ENCODE assay signal across 8 cellular contexts in genomic region chr9:137578518-137579258, GRCh38. TPM values are rescaled to one million over a fixed set of nuclear protein-coding genes. Genes with fewer than 3 reads are reported as not detected.
DNase-seq lines count a peak whose midpoint lies in the region; ATAC-seq and TF ChIP-seq lines count a peak whose summit lies in the region.

TSS of gene DPH7 (minus strand) at chr9:137578925. CDS start at chr9:137578777, 148 bp downstream.

- no peaks in the 10 kb centered on the region for H3K9me3 ChIP-seq in iPS-15b (ENCODE audit: control insufficient read depth, insufficient read depth, low read length)
- H3K9me3 ChIP-seq in skeletal muscle satellite cell (replicated peaks; ENCODE audit: low read length) = no peaks in the 10 kb centered on the region

- TF ChIP-seq CTCF in brain microvascular endothelial cell (IDR thresholded peaks at IDR 0.05; ENCODE audit: low read depth, low read length, missing control alignments) = peak; percentile 77

- H3K4me2 ChIP-seq in skeletal muscle satellite cell (ENCODE audit: low read length) = peak within 1 kb of the TSS; percentile 87

- peak; percentile 64 for ATAC-seq in GM18519 (IDR thresholded peaks at IDR 0.05; ENCODE audit: low FRiP score, unreplicated experiment)
- peak; percentile 43 for ATAC-seq in HG03060 (IDR thresholded peaks at IDR 0.05; ENCODE audit: low read depth, unreplicated experiment)

- in situ Hi-C loops in brain microvascular endothelial cell (cut with HindIII; ENCODE audit: low pct_ligation_motif_present, low sequenced_read_pairs) = no loop called here

- H3K9ac ChIP-seq in iPS-15b (ENCODE audit: low read depth, low read length) (peak within 1 kb of the TSS; percentile 79), skeletal muscle satellite cell (ENCODE audit: low read depth, low read length) (peak within 1 kb of the TSS; percentile 91)

- H3K27me3 ChIP-seq in brain microvascular endothelial cell (replicated peaks) (no peaks in the 10 kb centered on the region), iPS-15b (ENCODE audit: control insufficient read depth, insufficient read depth, low read length) (no peaks in the 10 kb centered on the region), skeletal muscle satellite cell (ENCODE audit: control insufficient read depth, insufficient read depth, low read length) (no peaks in the 10 kb centered on the region)

- DNase-seq in A172 (ENCODE audit: low spot score) = peak; percentile 83
- peak; percentile 87 for DNase-seq in NCI-H2107 (lab: John Stamatoyannopoulos, UW)
- DNase-seq in UCSD-AML1 (lab: John Stamatoyannopoulos, UW; ENCODE audit: unreplicated experiment) = peak; percentile 94
- DNase-seq in brain microvascular endothelial cell = peak; percentile 84

- H3K4me1 ChIP-seq in iPS-15b (ENCODE audit: control insufficient read depth, insufficient read depth, low read length) = peaks cover 2% of the 10 kb centered on the region
- H3K4me1 ChIP-seq in skeletal muscle satellite cell (ENCODE audit: control insufficient read depth, insufficient read depth, low read length) = peaks cover 20% of the 10 kb centered on the region

- peaks cover 39% of the 10 kb centered on the region for H3K36me3 ChIP-seq in brain microvascular endothelial cell (replicated peaks)
- peaks cover 48% of the 10 kb centered on the region for H3K36me3 ChIP-seq in iPS-15b (ENCODE audit: control insufficient read depth, insufficient read depth, low read length)
- H3K36me3 ChIP-seq in skeletal muscle satellite cell (ENCODE audit: insufficient read depth, low read length) = peaks cover 45% of the 10 kb centered on the region

- peak within 1 kb of the TSS; percentile 57 for H3K27ac ChIP-seq in brain microvascular endothelial cell

- H3K4me3 ChIP-seq in brain microvascular endothelial cell (ENCODE audit: low read depth, low read length) (peak within 1 kb of the TSS; percentile 89), iPS-15b (ENCODE audit: low read depth, low read length) (peak within 1 kb of the TSS; percentile 85), skeletal muscle satellite cell (ENCODE audit: low read length) (peak within 1 kb of the TSS; percentile 97)

RNA-seq across cellular contexts. Expression of gene DPH7, which starts in this region (rescaled TPM):
- 47.4 and 56.0 TPM in 2 replicates for total RNA-seq in A172 (2014; rRNA removed; shearing (Covaris generic))
- 19.2 and 24.8 TPM in 2 replicates for total RNA-seq in skeletal muscle satellite cell (2012; rRNA removed)

Comparison
In these comparisons a context has a peak if more than half of its experiments do, and no peak if none do; other contexts are left out.
1. Peak in every context shown above with its lines: DNase-seq, ATAC-seq, H3K4me3 ChIP-seq and H3K27ac ChIP-seq.